20 cellular contexts compared by ENCODE assay signal in the genomic region with DNA sequence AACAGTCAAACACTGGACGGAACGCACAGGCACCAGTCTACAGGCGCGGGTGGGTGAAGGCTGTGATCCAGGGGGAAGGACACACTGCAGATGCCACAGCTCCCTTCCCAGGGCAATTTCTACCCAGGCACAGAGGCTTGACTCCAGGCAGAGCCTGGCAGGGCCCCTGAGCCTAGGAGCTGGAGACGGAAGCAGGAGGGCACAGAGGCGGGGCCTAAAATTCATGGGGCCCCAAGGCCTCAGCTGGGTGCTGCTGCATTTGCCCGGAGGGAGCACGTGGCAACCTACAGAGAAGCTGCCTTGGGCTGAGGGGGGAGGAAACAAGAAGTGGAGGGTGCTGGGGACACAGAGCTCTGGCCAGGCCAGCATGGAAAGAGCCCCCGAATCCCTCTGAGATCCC. TPM values are rescaled to one million over a fixed set of nuclear protein-coding genes. Genes with fewer than 3 reads are reported as not detected.
DNase-seq lines count a peak whose midpoint lies in the region; ATAC-seq, FAIRE-seq and TF ChIP-seq lines count a peak whose summit lies in the region.
"Had no signal": no experiment of that assay in that cellular context is flagged by ENCODE, and none has a peak within 500 bp of the region (broad histone marks: within the 10 kb centered on the region; RNA-seq: fewer than 3 reads in every experiment).

No MANE protein-coding gene starts in this region.

- H3K36me3 ChIP-seq in BLaER1, result no peaks in the 10 kb centered on the region
- no peaks in the 10 kb centered on the region for H3K36me3 ChIP-seq in H7 (replicated peaks; ENCODE audit: control insufficient read depth, insufficient read depth, low read length)
- H3K36me3 ChIP-seq in H1 (ENCODE audit: control insufficient read depth in 2 of 4, insufficient read depth in 4 of 4, low read length in 3 of 4), result no peaks in the 10 kb centered on the region
- H3K36me3 ChIP-seq in upper lobe of left lung, result no peaks in the 10 kb centered on the region
- no peaks in the 10 kb centered on the region for H3K36me3 ChIP-seq in esophagus squamous epithelium

- H3K4me1 ChIP-seq in BLaER1 (peaks cover 27% of the 10 kb centered on the region), H1 (replicated peaks in 1 of 4; ENCODE audit: control insufficient read depth in 3 of 4, insufficient read depth in 4 of 4, low read length in 3 of 4) (peaks cover 0 to 29% (median 12%) of the 10 kb centered on the region in 4 experiments; a peak in 6 of 7 replicates), upper lobe of left lung (peaks cover 0 to 7% (median 0%) of the 10 kb centered on the region in 4 donors), esophagus squamous epithelium (peaks cover 0 to 17% (median 0%) of the 10 kb centered on the region in 3 donors)

- H3K9ac ChIP-seq in BLaER1 (no peak overlapping the region), H1 (replicated peaks in 1 of 4; ENCODE audit: extremely low read depth in 1 of 4, low read depth in 3 of 4, low read length in 3 of 4) (no peak overlapping the region; a peak in 1 of 7 replicates)

- FAIRE-seq in H1 (lab: Jason Lieb, UNC), result no peak
- FAIRE-seq: GM12892, GM18507 had no signal

- H3K9me3 ChIP-seq in BLaER1 (no peaks in the 10 kb centered on the region), H1 (ENCODE audit: insufficient read depth in 2 of 2, low read depth in 1 of 2, low read length in 1 of 2) (peaks cover 0 to 6% of the 10 kb centered on the region in 2 experiments; a peak in 1 of 4 replicates), upper lobe of left lung (no peaks in the 10 kb centered on the region), esophagus squamous epithelium (no peaks in the 10 kb centered on the region)

- H3K79me2 ChIP-seq in H1 (ENCODE audit: control insufficient read depth in 1 of 2, insufficient read depth in 2 of 2, low read length in 2 of 2), result no peaks in the 10 kb centered on the region

- H2BK20ac ChIP-seq in H1 (ENCODE audit: low read length), result no peak overlapping the region

- H3K4me3 ChIP-seq in BLaER1 (no peak overlapping the region), H7 (ENCODE audit: insufficient read depth, low read depth, low read length) (no peak overlapping the region), H1 (ENCODE audit: extremely low read depth in 1 of 4, insufficient read depth in 2 of 4, low read depth in 3 of 4, low read length in 4 of 4) (no peak overlapping the region), upper lobe of left lung (no peak overlapping the region), esophagus squamous epithelium (no peak overlapping the region)

- H3K27me3 ChIP-seq in BLaER1 (no peaks in the 10 kb centered on the region), H7 (ENCODE audit: control insufficient read depth, insufficient read depth, low read length) (no peaks in the 10 kb centered on the region), H1 (replicated peaks in 1 of 4; ENCODE audit: control insufficient read depth in 3 of 4, extremely low read depth in 1 of 4, insufficient read depth in 3 of 4, low read length in 3 of 4) (no peaks in the 10 kb centered on the region), upper lobe of left lung (no peaks in the 10 kb centered on the region), esophagus squamous epithelium (peaks cover 0 to 76% (median 0%) of the 10 kb centered on the region in 4 donors)

- peak overlapping the region; percentile 7 for H4K91ac ChIP-seq in H1 (replicated peaks; ENCODE audit: insufficient read length, low read length)

- TF ChIP-seq EP300 in H1 (IDR thresholded peaks at IDR 0.05; ENCODE audit: borderline replicate concordance in 1 of 2, low read depth in 2 of 2, low read length in 2 of 2) (no peak), upper lobe of left lung (IDR thresholded peaks at IDR 0.05) (no peak)

- H3K18ac ChIP-seq in H1 (ENCODE audit: extremely low read depth, low read length), result no peak overlapping the region

- H4K8ac ChIP-seq in H1 (ENCODE audit: extremely low read depth, insufficient read depth, low read length), result no peak overlapping the region

- H3K27ac ChIP-seq in BLaER1 (no peak overlapping the region), H1 (ENCODE audit: low read depth, low read length) (no peak overlapping the region), upper lobe of left lung (no peak overlapping the region), esophagus squamous epithelium (no peak overlapping the region)

- no peak overlapping the region for H2BK120ac ChIP-seq in H1 (replicated peaks; ENCODE audit: low read depth, low read length)

- no peak overlapping the region for H2AK5ac ChIP-seq in H1 (ENCODE audit: low read depth, low read length)

- peaks cover 3% of the 10 kb centered on the region; the same call in 1 of the 2 replicates for H3K79me1 ChIP-seq in H1 (ENCODE audit: low read depth, low read length)

- 83% methylated on average over 7 of the region's 9 CpGs; no CpG with 5 or more reads in 1 of the 2 experiments for WGBS in H1 (ENCODE audit: extremely low coverage in 1 of 2, insufficient coverage in 1 of 2, insufficient read length in 1 of 2, insufficient replicate concordance in 2 of 2, low coverage in 1 of 2, low lambda C conversion rate in 2 of 2, missing lambda C conversion rate in 1 of 2), 2 experiments
- 86 to 88% methylated on average over 9 of the region's 9 CpGs for WGBS in upper lobe of left lung, 2 donors
- WGBS in esophagus squamous epithelium, 2 donors, result 82 to 90% methylated on average over 7 to 9 of the region's 9 CpGs

- POLR2A ChIA-PET in H1 (lab: Charles Lee; ENCODE audit: partially characterized antibody), result interaction anchor here (2.6 kb wide), 1 partner anchor 11 kb away, joined by 10 read pairs; no protein-coding TSS in a partner anchor

- H2AFZ ChIP-seq in H1 (ENCODE audit: low read length), result no peak overlapping the region

- no peaks in the 10 kb centered on the region for H4K20me1 ChIP-seq in BLaER1
- H4K20me1 ChIP-seq in H1 (replicated peaks in 1 of 2; ENCODE audit: control insufficient read depth in 1 of 2, insufficient read depth in 2 of 2, low read length in 2 of 2), result no peaks in the 10 kb centered on the region

- intact Hi-C loops in sciatic nerve (cut with DNase I), result no loop called here
- intact Hi-C loops in esophagus squamous epithelium (cut with DNase I), result no loop called here

- H2BK12ac ChIP-seq in H1 (ENCODE audit: low read depth, low read length), result 0 out of 2 replicates have a peak overlapping the region, but pooled peaks have one; percentile 88

- TF ChIP-seq POLR2A in H1 (IDR thresholded peaks at IDR 0.05; ENCODE audit: control extremely low read depth in 1 of 2, low read depth in 2 of 2, low read length in 2 of 2) (no peak), upper lobe of left lung (IDR thresholded peaks at IDR 0.05) (no peak), esophagus squamous epithelium (IDR thresholded peaks at IDR 0.05) (no peak)

- CTCF ChIA-PET in H1 (lab: Charles Lee; ENCODE audit: partially characterized antibody), result interaction anchor here (0.9 to 4.7 kb wide), 16 partner anchors 9 to 250 kb away, joined by 3 to 28 read pairs (median 4); a partner anchor contains a TSS

- H2BK15ac ChIP-seq in H1 (ENCODE audit: low read length), result peak overlapping the region; percentile 83

- H3K23ac ChIP-seq in H1 (ENCODE audit: insufficient read length), result no peak overlapping the region

- no peak overlapping the region for H4K5ac ChIP-seq in H1 (ENCODE audit: insufficient read length, low read depth, low read length)

- TF ChIP-seq CTCF in H1 (IDR thresholded peaks at IDR 0.05; ENCODE audit: control extremely low read depth in 1 of 3, insufficient read depth in 1 of 3, low read depth in 1 of 3, low read length in 3 of 3) (no peak), upper lobe of left lung (IDR thresholded peaks at IDR 0.05) (no peak), esophagus squamous epithelium (IDR thresholded peaks at IDR 0.05) (no peak)

- TF ChIP-seq RAD21 in H1 (IDR thresholded peaks at IDR 0.05 in 1 of 2, conservative IDR thresholded peaks at IDR 0.05 in 1 of 2; ENCODE audit: low read depth in 2 of 2, low read length in 2 of 2), result no peak

- H3K14ac ChIP-seq in H1 (ENCODE audit: insufficient read length), result no peak overlapping the region

- ATAC-seq in sciatic nerve, result no peak
- ATAC-seq in upper lobe of left lung (ENCODE audit: low FRiP score in 2 of 2), result no peak
- no peak for ATAC-seq in HG03521 (IDR thresholded peaks at IDR 0.05; ENCODE audit: unreplicated experiment)

- H3K4ac ChIP-seq in H1 (replicated peaks; ENCODE audit: insufficient read length, low read depth, low read length), result no peak overlapping the region

- H2BK5ac ChIP-seq in H1 (ENCODE audit: low read depth, low read length), result no peak overlapping the region

- H3K4me2 ChIP-seq in BLaER1 (peak overlapping the region; percentile 4; the same call in 1 of the 2 replicates), H1 (ENCODE audit: insufficient read depth in 1 of 2, low read depth in 2 of 2, low read length in 2 of 2) (no peak overlapping the region)

- no peaks in the 10 kb centered on the region for H3K23me2 ChIP-seq in H1 (ENCODE audit: low read depth, low read length)

- peak; percentile 63 for DNase-seq in H7
- DNase-seq in H1 (ENCODE audit: low read depth in 1 of 2, low spot score in 2 of 2), result no peak
- DNase-seq in sciatic nerve (ENCODE audit: low spot score), result peak; percentile 30
- DNase-seq in upper lobe of left lung, result no peak
- no peak for DNase-seq in esophagus squamous epithelium (lab: John Stamatoyannopoulos, UW)
- DNase-seq: ACHN, DMS79, GOT3, KG1, NCI-H1105 treated with DMSO at 0.1 percent for 48 hours, NCI-H1694 treated with DMSO at 0.1 percent for 48 hours, NCI-H510A treated with DMSO at 0.1 percent for 48 hours, NCI-H774, OCI-M1, SHP77 treated with DMSO at 0.1 percent for 48 hours had no signal

- no peak overlapping the region for H3K56ac ChIP-seq in H1 (replicated peaks; ENCODE audit: insufficient read length, low read depth, low read length)

RNA-seq across cellular contexts. Expression of a gene that starts 41.2 kb away (rescaled TPM):
- total RNA-seq in H7 (2014; rRNA removed; shearing (Covaris generic)), result 66.4 and 76.8 TPM in 2 replicates
- total RNA-seq in H1 (2021; fragmentation: NEBNext Ultra II Directional; extraction: Animal tissue kit (Norgen Biotek cat#: 25700)), result 93.0 and 101 TPM in 2 replicates
- polyA plus RNA-seq in H1 (2011; rRNA removed), result 96.3 and 145 TPM in 2 replicates
- polyA plus RNA-seq in H1 (2011; cell fraction: cytosol; rRNA removed), result 155 TPM
- polyA plus RNA-seq in H1 (2011; cell fraction: nucleus; rRNA removed), result 199 TPM
- 118 to 169 TPM (median 137 TPM) in 4 replicates for polyA plus RNA-seq in H1 (2012, experiment 1 of 2)
- 37.9 TPM for polyA plus RNA-seq in H1 (2012, experiment 2 of 2)
- 64.7 TPM for polyA plus RNA-seq in H1 (2013, experiment 1 of 2)
- polyA plus RNA-seq in H1 (2013, experiment 2 of 2), result 58.9 TPM
- 140 and 150 TPM in 2 replicates for polyA minus RNA-seq in H1 (2011; rRNA and poly(A)+ RNA removed)
- polyA minus RNA-seq in H1 (2011; cell fraction: cytosol; rRNA and poly(A)+ RNA removed), result 77.9 TPM
- polyA minus RNA-seq in H1 (2011; cell fraction: nucleus; rRNA and poly(A)+ RNA removed), result 82.5 TPM
- total RNA-seq in sciatic nerve (78.0 TPM), upper lobe of left lung (100 to 1,000 TPM in 1 of 6 donors, 10 to 100 TPM in 5; 74.4 to 218 (median 80.1) TPM), esophagus squamous epithelium (10 to 100 TPM; 27.9 to 70.0 (median 51.1) TPM)

RNA-seq across cellular contexts. Expression of a gene that starts 49.0 kb away (rescaled TPM):
- total RNA-seq in H7 (2014; rRNA removed; shearing (Covaris generic)), result 1.0 and 1.8 TPM in 2 replicates
- total RNA-seq in H1 (2021; fragmentation: NEBNext Ultra II Directional; extraction: Animal tissue kit (Norgen Biotek cat#: 25700)), result 0.58 and 1.1 TPM in 2 replicates
- 0.89 and 1.5 TPM in 2 replicates for polyA plus RNA-seq in H1 (2011; rRNA removed)
- 1.3 TPM for polyA plus RNA-seq in H1 (2011; cell fraction: cytosol; rRNA removed)
- 5.0 TPM for polyA plus RNA-seq in H1 (2011; cell fraction: nucleus; rRNA removed)
- 1.3 to 2.9 TPM (median 2.1 TPM) in 4 replicates for polyA plus RNA-seq in H1 (2012, experiment 1 of 2)
- 0.75 TPM for polyA plus RNA-seq in H1 (2012, experiment 2 of 2)
- polyA plus RNA-seq in H1 (2013, experiment 1 of 2), result 0.14 TPM
- 0.11 TPM for polyA plus RNA-seq in H1 (2013, experiment 2 of 2)
- polyA minus RNA-seq in H1 (2011; rRNA and poly(A)+ RNA removed), result 1.4 and 2.0 TPM in 2 replicates
- 1.2 TPM for polyA minus RNA-seq in H1 (2011; cell fraction: cytosol; rRNA and poly(A)+ RNA removed)
- 3.9 TPM for polyA minus RNA-seq in H1 (2011; cell fraction: nucleus; rRNA and poly(A)+ RNA removed)
- total RNA-seq in sciatic nerve (not detected), upper lobe of left lung (under 1 TPM in 2 of 6 donors, not detected in 4; 0.14 to 0.17 TPM), esophagus squamous epithelium (not detected)
- polyA plus RNA-seq: CD14-positive monocyte had no signal

RNA-seq across cellular contexts. Expression of a gene that starts 57.5 kb away (rescaled TPM):
- 80.8 and 91.1 TPM in 2 replicates for total RNA-seq in H7 (2014; rRNA removed; shearing (Covaris generic))
- 95.0 and 96.8 TPM in 2 replicates for total RNA-seq in H1 (2021; fragmentation: NEBNext Ultra II Directional; extraction: Animal tissue kit (Norgen Biotek cat#: 25700))
- polyA plus RNA-seq in H1 (2011; rRNA removed), result 97.8 and 101 TPM in 2 replicates
- polyA plus RNA-seq in H1 (2011; cell fraction: cytosol; rRNA removed), result 105 TPM
- polyA plus RNA-seq in H1 (2011; cell fraction: nucleus; rRNA removed), result 35.1 TPM
- polyA plus RNA-seq in H1 (2012, experiment 1 of 2), result 88.6 to 98.6 TPM (median 95.5 TPM) in 4 replicates
- polyA plus RNA-seq in H1 (2012, experiment 2 of 2), result 117 TPM
- polyA plus RNA-seq in H1 (2013, experiment 1 of 2), result 98.6 TPM
- polyA plus RNA-seq in H1 (2013, experiment 2 of 2), result 104 TPM
- 47.9 and 48.2 TPM in 2 replicates for polyA minus RNA-seq in H1 (2011; rRNA and poly(A)+ RNA removed)
- polyA minus RNA-seq in H1 (2011; cell fraction: cytosol; rRNA and poly(A)+ RNA removed), result 49.1 TPM
- 39.7 TPM for polyA minus RNA-seq in H1 (2011; cell fraction: nucleus; rRNA and poly(A)+ RNA removed)
- total RNA-seq in sciatic nerve (65.5 TPM), upper lobe of left lung (10 to 100 TPM; 46.1 to 97.6 (median 73.2) TPM), esophagus squamous epithelium (10 to 100 TPM; 22.9 to 55.0 (median 46.5) TPM)

Comparison
In these comparisons a context has a peak if more than half of its experiments do, and no peak if none do; other contexts are left out.
1. DNase-seq: peak in H7 (single experiment) and sciatic nerve (single experiment); none in H1 (0 of 2), upper lobe of left lung (0 of 2) and esophagus squamous epithelium (single experiment).